20 cellular contexts compared by ENCODE assay signal in genomic region chr17:72656114-72656763, GRCh38.
DNase-seq lines count a peak whose midpoint lies in the region; ATAC-seq lines count a peak whose summit lies in the region.
"Had no signal": no experiment of that assay in that cellular context is flagged by ENCODE, and none has a peak within 500 bp of the region (broad histone marks: within the 10 kb centered on the region; RNA-seq: fewer than 3 reads in every experiment).

No MANE protein-coding gene starts in this region.

- in situ Hi-C loops in SK-MEL-5 (cut with HindIII; ENCODE audit: low pct_unique_long_range_greater_than_20kb, low sequenced_read_pairs): no loop called here

- H3K4me3 Mint-ChIP-seq in effector memory CD8-positive, alpha-beta T cell: no peak overlapping the region
- H3K4me3 Mint-ChIP-seq: activated naive CD4-positive, alpha-beta T cell treated with anti-CD3 and anti-CD28 coated beads, Interleukin-2, amount 50 U/mL, for 24 hours; dendritic cell treated with granulocyte-macrophage colony-stimulating factor and Interleukin-4, amounts not matched to agents 40 ng/mL and 50 ng/mL, for 4 days; immature natural killer cell; stimulated activated naive CD8-positive, alpha-beta T cell treated with anti-CD3 and anti-CD28 coated beads, Interleukin-15, Interleukin-2, amounts not matched to agents 100 ng/mL and 50 ng/mL, for 24 hours had no signal

- H3K27me3 Mint-ChIP-seq in effector memory CD8-positive, alpha-beta T cell: no peaks in the 10 kb centered on the region
- H3K27me3 Mint-ChIP-seq: activated naive CD4-positive, alpha-beta T cell treated with anti-CD3 and anti-CD28 coated beads, Interleukin-2, amount 50 U/mL, for 24 hours; dendritic cell treated with granulocyte-macrophage colony-stimulating factor and Interleukin-4, amounts not matched to agents 40 ng/mL and 50 ng/mL, for 4 days; stimulated activated naive CD8-positive, alpha-beta T cell treated with anti-CD3 and anti-CD28 coated beads, Interleukin-15, Interleukin-2, amounts not matched to agents 100 ng/mL and 50 ng/mL, for 24 hours had no signal

- peak; percentile 18 for DNase-seq in DMS79 treated with DMSO at 0.1 percent for 48 hours (lab: John Stamatoyannopoulos, UW)
- DNase-seq in SK-MEL-5 (ENCODE audit: low read depth, low spot score): peak; percentile 100
- peak; percentile 33 for DNase-seq in left kidney (ENCODE audit: low read depth, low spot score)
- DNase-seq in superior temporal gyrus (ENCODE audit: extremely low spot score): peak; percentile 25
- no peak for DNase-seq in effector memory CD8-positive, alpha-beta T cell
- no peak for DNase-seq in activated CD8-positive, alpha-beta memory T cell treated with anti-CD3 and anti-CD28 coated beads, Interleukin-2, amount 50 U/mL, for 48 hours
- DNase-seq in SW 1271 (lab: John Stamatoyannopoulos, UW): no peak
- DNase-seq: immature natural killer cell, mesendoderm, MV-4-11, NCI-H446 treated with DMSO at 0.1 percent for 48 hours, PC-3, psoas muscle, SIG-M5, T1000, thyroid gland had no signal

- no peak overlapping the region for H3K27ac Mint-ChIP-seq in effector memory CD8-positive, alpha-beta T cell
- H3K27ac Mint-ChIP-seq: activated naive CD4-positive, alpha-beta T cell treated with anti-CD3 and anti-CD28 coated beads, Interleukin-2, amount 50 U/mL, for 24 hours; dendritic cell treated with granulocyte-macrophage colony-stimulating factor and Interleukin-4, amounts not matched to agents 40 ng/mL and 50 ng/mL, for 4 days; immature natural killer cell; stimulated activated naive CD8-positive, alpha-beta T cell treated with anti-CD3 and anti-CD28 coated beads, Interleukin-15, Interleukin-2, amounts not matched to agents 100 ng/mL and 50 ng/mL, for 24 hours had no signal

- no peaks in the 10 kb centered on the region for H3K36me3 Mint-ChIP-seq in effector memory CD8-positive, alpha-beta T cell (ENCODE audit: insufficient read depth)
- H3K36me3 Mint-ChIP-seq: activated naive CD4-positive, alpha-beta T cell treated with anti-CD3 and anti-CD28 coated beads, Interleukin-2, amount 50 U/mL, for 24 hours; immature natural killer cell had no signal

- H3K4me1 Mint-ChIP-seq in effector memory CD8-positive, alpha-beta T cell (ENCODE audit: low read depth in 2 of 2): no peaks in the 10 kb centered on the region
- H3K4me1 Mint-ChIP-seq: activated naive CD4-positive, alpha-beta T cell treated with anti-CD3 and anti-CD28 coated beads, Interleukin-2, amount 50 U/mL, for 24 hours; immature natural killer cell had no signal

- ATAC-seq in effector memory CD8-positive, alpha-beta T cell (replicated peaks): no peak
- ATAC-seq: left lobe of liver, PC-3, psoas muscle had no signal

- no peaks in the 10 kb centered on the region for H3K9me3 Mint-ChIP-seq in effector memory CD8-positive, alpha-beta T cell
- H3K9me3 Mint-ChIP-seq: activated naive CD4-positive, alpha-beta T cell treated with anti-CD3 and anti-CD28 coated beads, Interleukin-2, amount 50 U/mL, for 24 hours; dendritic cell treated with granulocyte-macrophage colony-stimulating factor and Interleukin-4, amounts not matched to agents 40 ng/mL and 50 ng/mL, for 4 days; immature natural killer cell; stimulated activated naive CD8-positive, alpha-beta T cell treated with anti-CD3 and anti-CD28 coated beads, Interleukin-15, Interleukin-2, amounts not matched to agents 100 ng/mL and 50 ng/mL, for 24 hours had no signal

Comparison
In these comparisons a context has a peak if more than half of its experiments do, and no peak if none do; other contexts are left out.
1. DNase-seq: peak in DMS79 treated with DMSO at 0.1 percent for 48 hours (single experiment), SK-MEL-5 (single experiment), left kidney (single experiment) and superior temporal gyrus (single experiment); none in effector memory CD8-positive, alpha-beta T cell (0 of 3), activated CD8-positive, alpha-beta memory T cell treated with anti-CD3 and anti-CD28 coated beads, Interleukin-2, amount 50 U/mL, for 48 hours (single experiment) and SW 1271 (0 of 2).